ENCODE assay signal across 7 cellular contexts in genomic region chr11:16923987-16924386, GRCh38.
DNase-seq lines count a peak whose midpoint lies in the region; ATAC-seq and TF ChIP-seq lines count a peak whose summit lies in the region.

No MANE protein-coding gene starts in this region.

- no peak for DNase-seq in epithelial cell of proximal tubule (ENCODE audit: low read depth)
- peak; percentile 13 for DNase-seq in stimulated activated naive B cell treated with anti-CD40 and anti-IgM and Interleukin-4, amounts not matched to agents 10 μg/mL and 1 μg/mL and 100 μg/mL, for 72 hours
- DNase-seq in NCI-H1092 (lab: John Stamatoyannopoulos, UW): no peak
- no peak for DNase-seq in dedifferentiated amniotic fluid mesenchymal stem cell (ENCODE audit: extremely low spot score)
- DNase-seq in substantia nigra (lab: John Stamatoyannopoulos, UW): no peak

- H3K4me1 Mint-ChIP-seq in stimulated activated naive B cell treated with anti-CD40 and anti-IgM and Interleukin-4, amounts not matched to agents 10 μg/mL and 1 μg/mL and 100 μg/mL, for 72 hours: peaks cover 24 to 39% of the 10 kb centered on the region in 2 donors

- H3K27ac ChIP-seq in substantia nigra (ENCODE audit: low read depth, low read length, poor library complexity, severe bottlenecking): no peak overlapping the region

- H3K27me3 Mint-ChIP-seq in stimulated activated naive B cell treated with anti-CD40 and anti-IgM and Interleukin-4, amounts not matched to agents 10 μg/mL and 1 μg/mL and 100 μg/mL, for 72 hours: peaks cover 0 to 16% of the 10 kb centered on the region in 2 donors

- H3K36me3 Mint-ChIP-seq in stimulated activated naive B cell treated with anti-CD40 and anti-IgM and Interleukin-4, amounts not matched to agents 10 μg/mL and 1 μg/mL and 100 μg/mL, for 72 hours: peaks cover 16 to 32% of the 10 kb centered on the region in 2 donors

- TF ChIP-seq CTCF in epithelial cell of proximal tubule (conservative IDR thresholded peaks at IDR 0.05; ENCODE audit: low read depth, low read length): no peak

- peak overlapping the region; percentile 60 for H3K4me3 ChIP-seq in epithelial cell of proximal tubule (ENCODE audit: low read depth, low read length)

- H3K27ac Mint-ChIP-seq in stimulated activated naive B cell treated with anti-CD40 and anti-IgM and Interleukin-4, amounts not matched to agents 10 μg/mL and 1 μg/mL and 100 μg/mL, for 72 hours: peak overlapping the region; percentile 94

- peak; percentile 34 for ATAC-seq in GM21423 (IDR thresholded peaks at IDR 0.05; ENCODE audit: unreplicated experiment)
- ATAC-seq in HG03354 (IDR thresholded peaks at IDR 0.05; ENCODE audit: poor library complexity, severe bottlenecking, unreplicated experiment): peak; percentile 67
- ATAC-seq in stimulated activated naive B cell treated with anti-CD40 and anti-IgM and Interleukin-4, amounts not matched to agents 10 μg/mL and 1 μg/mL and 100 μg/mL, for 72 hours (replicated peaks): peak; percentile 67 to 68

- H3K9me3 Mint-ChIP-seq in stimulated activated naive B cell treated with anti-CD40 and anti-IgM and Interleukin-4, amounts not matched to agents 10 μg/mL and 1 μg/mL and 100 μg/mL, for 72 hours: no peaks in the 10 kb centered on the region

- peak overlapping the region; percentile 83 to 95 for H3K4me3 Mint-ChIP-seq in stimulated activated naive B cell treated with anti-CD40 and anti-IgM and Interleukin-4, amounts not matched to agents 10 μg/mL and 1 μg/mL and 100 μg/mL, for 72 hours
